ENCODE assay signal across 1 cellular context in the genomic region with DNA sequence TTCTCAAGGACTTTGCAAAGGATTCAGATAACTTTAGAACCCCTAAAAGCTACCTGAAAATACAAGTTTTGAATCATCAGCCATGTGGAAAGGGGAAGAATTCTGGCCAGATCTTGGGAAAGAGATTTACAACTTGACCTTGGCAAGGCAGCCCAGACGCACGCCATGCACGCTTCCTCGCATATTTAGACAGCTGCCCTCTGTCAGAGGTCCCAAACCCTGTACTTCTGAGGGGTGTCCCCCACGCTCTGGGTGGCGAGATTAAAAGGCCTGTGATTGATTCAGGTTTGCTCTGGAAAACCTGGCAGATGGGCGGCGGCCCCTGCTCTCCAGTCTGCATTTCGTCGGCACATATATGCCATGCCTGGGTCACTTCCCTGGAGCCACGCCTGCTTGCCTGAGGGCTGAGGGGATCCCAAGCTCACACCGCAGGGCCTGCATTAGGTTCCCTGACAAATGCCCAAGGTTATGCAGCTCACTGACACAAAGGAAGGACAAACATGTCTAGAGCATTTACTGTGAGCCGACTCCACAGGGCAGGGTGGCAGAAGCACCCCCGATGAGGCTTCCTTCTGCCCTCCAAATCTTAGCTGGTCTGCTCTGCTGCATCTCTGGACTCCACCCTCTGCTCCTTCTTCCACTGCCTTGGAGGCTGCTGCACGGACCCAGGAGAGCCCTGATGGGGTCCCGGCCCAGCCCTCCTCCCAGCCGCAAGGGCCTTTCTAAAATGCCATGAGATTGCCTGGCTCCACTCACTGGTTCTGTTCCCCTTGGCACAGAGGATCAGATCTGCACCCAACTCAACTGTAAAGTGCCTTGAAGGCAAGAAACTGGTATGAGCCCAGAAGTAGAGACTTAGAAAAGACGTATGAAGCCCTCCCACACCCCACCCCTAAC.
TF ChIP-seq lines count a peak whose summit lies in the region.

No MANE protein-coding gene starts in this region.

TF ChIP-seq in HepG2, 621 proteins besides CTCF, POLR2A, EP300 and RAD21:
- TF ChIP-seq, protein P1, sequence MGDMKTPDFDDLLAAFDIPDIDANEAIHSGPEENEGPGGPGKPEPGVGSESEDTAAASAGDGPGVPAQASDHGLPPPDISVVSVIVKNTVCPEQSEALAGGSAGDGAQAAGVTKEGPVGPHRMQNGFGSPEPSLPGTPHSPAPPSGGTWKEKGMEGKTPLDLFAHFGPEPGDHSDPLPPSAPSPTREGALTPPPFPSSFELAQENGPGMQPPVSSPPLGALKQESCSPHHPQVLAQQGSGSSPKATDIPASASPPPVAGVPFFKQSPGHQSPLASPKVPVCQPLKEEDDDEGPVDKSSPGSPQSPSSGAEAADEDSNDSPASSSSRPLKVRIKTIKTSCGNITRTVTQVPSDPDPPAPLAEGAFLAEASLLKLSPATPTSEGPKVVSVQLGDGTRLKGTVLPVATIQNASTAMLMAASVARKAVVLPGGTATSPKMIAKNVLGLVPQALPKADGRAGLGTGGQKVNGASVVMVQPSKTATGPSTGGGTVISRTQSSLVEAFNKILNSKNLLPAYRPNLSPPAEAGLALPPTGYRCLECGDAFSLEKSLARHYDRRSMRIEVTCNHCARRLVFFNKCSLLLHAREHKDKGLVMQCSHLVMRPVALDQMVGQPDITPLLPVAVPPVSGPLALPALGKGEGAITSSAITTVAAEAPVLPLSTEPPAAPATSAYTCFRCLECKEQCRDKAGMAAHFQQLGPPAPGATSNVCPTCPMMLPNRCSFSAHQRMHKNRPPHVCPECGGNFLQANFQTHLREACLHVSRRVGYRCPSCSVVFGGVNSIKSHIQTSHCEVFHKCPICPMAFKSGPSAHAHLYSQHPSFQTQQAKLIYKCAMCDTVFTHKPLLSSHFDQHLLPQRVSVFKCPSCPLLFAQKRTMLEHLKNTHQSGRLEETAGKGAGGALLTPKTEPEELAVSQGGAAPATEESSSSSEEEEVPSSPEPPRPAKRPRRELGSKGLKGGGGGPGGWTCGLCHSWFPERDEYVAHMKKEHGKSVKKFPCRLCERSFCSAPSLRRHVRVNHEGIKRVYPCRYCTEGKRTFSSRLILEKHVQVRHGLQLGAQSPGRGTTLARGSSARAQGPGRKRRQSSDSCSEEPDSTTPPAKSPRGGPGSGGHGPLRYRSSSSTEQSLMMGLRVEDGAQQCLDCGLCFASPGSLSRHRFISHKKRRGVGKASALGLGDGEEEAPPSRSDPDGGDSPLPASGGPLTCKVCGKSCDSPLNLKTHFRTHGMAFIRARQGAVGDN (CRISPR knock-in tag; IDR thresholded peaks at IDR 0.05): peak; percentile 11; the same call in 1 of the 2 replicates
- no peak for TF ChIP-seq CCDC6 (CRISPR knock-in tag; IDR thresholded peaks at IDR 0.05)
TF ChIP-seq in HepG2: peak in this region for 1.
